Comparison of ENCODE assay signal across 40 cellular contexts in the genomic region with DNA sequence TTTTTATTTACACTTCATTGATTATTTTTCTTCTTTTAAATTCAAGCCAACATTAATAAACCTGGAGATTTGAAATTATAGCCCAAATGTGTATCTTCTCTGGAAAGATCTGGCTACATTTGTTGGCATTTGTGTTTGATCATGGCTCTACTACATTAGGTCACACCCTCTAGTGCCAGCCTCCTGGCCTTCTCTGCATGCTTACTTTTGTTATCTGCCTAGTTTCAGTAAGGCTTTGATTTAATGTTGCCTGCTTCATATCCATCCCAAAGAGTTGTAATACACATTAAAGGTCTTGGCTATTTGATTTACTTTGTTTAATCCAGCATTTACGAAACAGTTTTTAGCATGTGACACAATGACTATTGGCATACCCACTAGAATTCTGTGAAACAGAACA.
"Had no signal": no experiment of that assay in that cellular context is flagged by ENCODE, and none has a peak within 500 bp of the region (broad histone marks: within the 10 kb centered on the region; RNA-seq: fewer than 3 reads in every experiment).

No MANE protein-coding gene starts in this region.

- H3K9me3 ChIP-seq: ascending aorta, body of pancreas, breast epithelium had no signal

- H3K4me1 Mint-ChIP-seq: activated naive CD4-positive, alpha-beta T cell treated with anti-CD3 and anti-CD28 coated beads, Interleukin-2, amount 10 ng/mL, durations not matched to agents 7 days and 5 days; activated naive CD4-positive, alpha-beta T cell treated with anti-CD3 and anti-CD28 coated beads, Interleukin-2, amount 50 U/mL, for 24 hours; activated naive CD8-positive, alpha-beta T cell treated with anti-CD3 and anti-CD28 coated beads for 36 hours; activated naive CD8-positive, alpha-beta T cell treated with anti-CD3 and anti-CD28 coated beads, Interleukin-2, amount 10 ng/mL, durations not matched to agents 7 days and 5 days; activated naive CD8-positive, alpha-beta T cell treated with anti-CD3 and anti-CD28 coated beads, Interleukin-2, amount 50 U/mL, for 24 hours; activated T-helper 17 cell treated with anti-CD3 and anti-CD28 coated beads, Interleukin-2, amount 50 U/mL, for 72 hours; brain; central memory CD8-positive, alpha-beta T cell had no signal

- DNase-seq: activated effector memory CD4-positive, alpha-beta T cell treated with anti-CD3 and anti-CD28 coated beads, Interleukin-2, amount 50 U/mL, for 16 hours; activated effector memory CD4-positive, alpha-beta T cell treated with Interleukin-2 at 50 U/mL for 16 hours; activated gamma-delta T cell; activated gamma-delta T cell treated with Interleukin-2 at 50 U/mL for 16 hours; activated naive CD4-positive, alpha-beta T cell; activated naive CD4-positive, alpha-beta T cell treated with anti-CD3 and anti-CD28 coated beads for 36 hours; activated naive CD4-positive, alpha-beta T cell treated with anti-CD3 and anti-CD28 coated beads, Interleukin-2, amount 10 ng/mL, durations not matched to agents 7 days and 5 days; activated naive CD4-positive, alpha-beta T cell treated with anti-CD3 and anti-CD28 coated beads, Interleukin-2, amount 50 U/mL, for 16 hours; activated naive CD4-positive, alpha-beta T cell treated with Interleukin-2 at 50 U/mL for 16 hours; activated naive CD8-positive, alpha-beta T cell treated with anti-CD3 and anti-CD28 coated beads for 36 hours; activated naive CD8-positive, alpha-beta T cell treated with anti-CD3 and anti-CD28 coated beads, Interleukin-2, amount 10 ng/mL, durations not matched to agents 7 days and 5 days; activated naive CD8-positive, alpha-beta T cell treated with anti-CD3 and anti-CD28 coated beads, Interleukin-2, amount 50 U/mL, for 24 hours; activated T-cell treated with anti-CD3 and anti-CD28 coated beads, Interleukin-2, amount 50 U/mL, for 1 hour; activated T-cell treated with anti-CD3 and anti-CD28 coated beads, Interleukin-2, amount 50 U/mL, for 24 hours; activated T-cell treated with anti-CD3 and anti-CD28 coated beads, Interleukin-2, amount 50 U/mL, for 4 hours; activated T-cell treated with anti-CD3 and anti-CD28 coated beads, Interleukin-2, amount 50 U/mL, for 48 hours; activated T-cell treated with anti-CD3 and anti-CD28 coated beads, Interleukin-2, amount 50 U/mL, for 72 hours; adrenal gland; amniotic stem cell; amygdala; anterior cingulate cortex; aorta; body of pancreas; brain microvascular endothelial cell; caudate nucleus; central memory CD4-positive, alpha-beta T cell; cerebellar nuclear complex had no signal

- H3K4me1 ChIP-seq: adrenal gland, ascending aorta, body of pancreas, breast epithelium had no signal

- H3K36me3 ChIP-seq: adrenal gland, ascending aorta, brain microvascular endothelial cell, cardiac muscle cell had no signal

- H3K27ac Mint-ChIP-seq: activated naive CD4-positive, alpha-beta T cell treated with anti-CD3 and anti-CD28 coated beads for 36 hours; activated naive CD4-positive, alpha-beta T cell treated with anti-CD3 and anti-CD28 coated beads, Interleukin-2, amount 10 ng/mL, durations not matched to agents 7 days and 5 days; activated naive CD4-positive, alpha-beta T cell treated with anti-CD3 and anti-CD28 coated beads, Interleukin-2, amount 50 U/mL, for 24 hours; activated naive CD4-positive, alpha-beta T cell treated with anti-CD3 and anti-CD28 coated beads, Interleukin-2, amount 50 U/mL, for 72 hours; activated naive CD8-positive, alpha-beta T cell; activated naive CD8-positive, alpha-beta T cell treated with anti-CD3 and anti-CD28 coated beads for 36 hours; activated naive CD8-positive, alpha-beta T cell treated with anti-CD3 and anti-CD28 coated beads, Interleukin-2, amount 10 ng/mL, durations not matched to agents 7 days and 5 days; activated naive CD8-positive, alpha-beta T cell treated with anti-CD3 and anti-CD28 coated beads, Interleukin-2, amount 50 U/mL, for 24 hours; activated T-cell treated with anti-CD3 and anti-CD28 coated beads, Interleukin-2, amount 50 U/mL, for 24 hours; activated T-cell treated with anti-CD3 and anti-CD28 coated beads, Interleukin-2, amount 50 U/mL, for 72 hours; activated T-helper 1 cell treated with anti-CD3 and anti-CD28 coated beads, Interleukin-12 subunit alpha, Interleukin-12 subunit beta, Interleukin-2, Interleukin-4 antibody, amounts not matched to agents 30 ng/mL and 10 ng/mL and 1 ng/mL, durations not matched to agents 14 hours and 24 hours and 36 hours; activated T-helper 17 cell treated with anti-CD3 and anti-CD28 coated beads, Interleukin-2, amount 50 U/mL, for 72 hours; activated T-helper 2 cell treated with anti-CD3 and anti-CD28 coated beads, Interferon-gamma antibody, Interleukin-2, Interleukin-4, amounts not matched to agents 10 μg/mL and 5 μg/mL and 100 μg/mL, durations not matched to agents 14 hours and 24 hours and 36 hours; brain had no signal

- H3K27ac ChIP-seq: adrenal gland, ascending aorta, body of pancreas, brain microvascular endothelial cell, breast epithelium, cardiac muscle cell had no signal

- H3K9me3 Mint-ChIP-seq: activated naive CD4-positive, alpha-beta T cell treated with anti-CD3 and anti-CD28 coated beads for 36 hours; activated naive CD4-positive, alpha-beta T cell treated with anti-CD3 and anti-CD28 coated beads, Interleukin-2, amount 50 U/mL, for 24 hours; activated naive CD4-positive, alpha-beta T cell treated with anti-CD3 and anti-CD28 coated beads, Interleukin-2, amount 50 U/mL, for 72 hours; activated naive CD8-positive, alpha-beta T cell treated with anti-CD3 and anti-CD28 coated beads for 36 hours; activated naive CD8-positive, alpha-beta T cell treated with anti-CD3 and anti-CD28 coated beads, Interleukin-2, amount 10 ng/mL, durations not matched to agents 7 days and 5 days; activated naive CD8-positive, alpha-beta T cell treated with anti-CD3 and anti-CD28 coated beads, Interleukin-2, amount 50 U/mL, for 24 hours; activated T-cell treated with anti-CD3 and anti-CD28 coated beads, Interleukin-2, amount 50 U/mL, for 4 hours; activated T-helper 1 cell treated with anti-CD3 and anti-CD28 coated beads, Interleukin-12 subunit alpha, Interleukin-12 subunit beta, Interleukin-2, Interleukin-4 antibody, amounts not matched to agents 30 ng/mL and 10 ng/mL and 1 ng/mL, durations not matched to agents 14 hours and 24 hours and 36 hours; activated T-helper 17 cell treated with anti-CD3 and anti-CD28 coated beads, Interleukin-2, amount 50 U/mL, for 72 hours; activated T-helper 2 cell treated with anti-CD3 and anti-CD28 coated beads, Interferon-gamma antibody, Interleukin-2, Interleukin-4, amounts not matched to agents 10 μg/mL and 5 μg/mL and 100 μg/mL, durations not matched to agents 14 hours and 24 hours and 36 hours; brain had no signal

- FAIRE-seq: astrocyte, bronchial epithelial cell had no signal

- H3K27me3 ChIP-seq: adrenal gland, ascending aorta, body of pancreas, brain microvascular endothelial cell, breast epithelium, cardiac muscle cell had no signal

- H3K4me3 ChIP-seq: adrenal gland, ascending aorta, body of pancreas, breast epithelium, cardiac muscle cell had no signal

- ATAC-seq: activated naive CD4-positive, alpha-beta T cell treated with anti-CD3 and anti-CD28 coated beads, Interleukin-2, amount 50 U/mL, for 72 hours; activated naive CD8-positive, alpha-beta T cell treated with anti-CD3 and anti-CD28 coated beads, Interleukin-2, amount 50 U/mL, for 24 hours; activated T-cell treated with anti-CD3 and anti-CD28 coated beads, Interleukin-2, amount 50 U/mL, for 4 hours; activated T-cell treated with anti-CD3 and anti-CD28 coated beads, Interleukin-2, amount 50 U/mL, for 72 hours; activated T-helper 17 cell treated with anti-CD3 and anti-CD28 coated beads, Interleukin-2, amount 50 U/mL, for 72 hours; body of pancreas had no signal

- H3K27me3 Mint-ChIP-seq: activated naive CD4-positive, alpha-beta T cell treated with anti-CD3 and anti-CD28 coated beads, Interleukin-2, amount 10 ng/mL, durations not matched to agents 7 days and 5 days; activated naive CD4-positive, alpha-beta T cell treated with anti-CD3 and anti-CD28 coated beads, Interleukin-2, amount 50 U/mL, for 24 hours; activated naive CD8-positive, alpha-beta T cell; activated naive CD8-positive, alpha-beta T cell treated with anti-CD3 and anti-CD28 coated beads for 36 hours; activated naive CD8-positive, alpha-beta T cell treated with anti-CD3 and anti-CD28 coated beads, Interleukin-2, amount 10 ng/mL, durations not matched to agents 7 days and 5 days; activated naive CD8-positive, alpha-beta T cell treated with anti-CD3 and anti-CD28 coated beads, Interleukin-2, amount 50 U/mL, for 24 hours; activated T-cell treated with anti-CD3 and anti-CD28 coated beads, Interleukin-2, amount 50 U/mL, for 24 hours; activated T-helper 17 cell treated with anti-CD3 and anti-CD28 coated beads, Interleukin-2, amount 50 U/mL, for 72 hours; brain; central memory CD8-positive, alpha-beta T cell had no signal

- H3K4me3 Mint-ChIP-seq: activated naive CD4-positive, alpha-beta T cell treated with anti-CD3 and anti-CD28 coated beads for 36 hours; activated naive CD4-positive, alpha-beta T cell treated with anti-CD3 and anti-CD28 coated beads, Interleukin-2, amount 10 ng/mL, durations not matched to agents 7 days and 5 days; activated naive CD4-positive, alpha-beta T cell treated with anti-CD3 and anti-CD28 coated beads, Interleukin-2, amount 50 U/mL, for 24 hours; activated naive CD8-positive, alpha-beta T cell; activated naive CD8-positive, alpha-beta T cell treated with anti-CD3 and anti-CD28 coated beads for 36 hours; activated naive CD8-positive, alpha-beta T cell treated with anti-CD3 and anti-CD28 coated beads, Interleukin-2, amount 10 ng/mL, durations not matched to agents 7 days and 5 days; activated naive CD8-positive, alpha-beta T cell treated with anti-CD3 and anti-CD28 coated beads, Interleukin-2, amount 50 U/mL, for 24 hours; activated T-cell treated with anti-CD3 and anti-CD28 coated beads, Interleukin-2, amount 50 U/mL, for 24 hours; activated T-cell treated with anti-CD3 and anti-CD28 coated beads, Interleukin-2, amount 50 U/mL, for 4 hours; activated T-cell treated with anti-CD3 and anti-CD28 coated beads, Interleukin-2, amount 50 U/mL, for 72 hours; activated T-helper 1 cell treated with anti-CD3 and anti-CD28 coated beads, Interleukin-12 subunit alpha, Interleukin-12 subunit beta, Interleukin-2, Interleukin-4 antibody, amounts not matched to agents 30 ng/mL and 10 ng/mL and 1 ng/mL, durations not matched to agents 14 hours and 24 hours and 36 hours; activated T-helper 17 cell treated with anti-CD3 and anti-CD28 coated beads, Interleukin-2, amount 50 U/mL, for 72 hours; brain; central memory CD8-positive, alpha-beta T cell had no signal

- H3K36me3 Mint-ChIP-seq: activated naive CD4-positive, alpha-beta T cell treated with anti-CD3 and anti-CD28 coated beads, Interleukin-2, amount 10 ng/mL, durations not matched to agents 7 days and 5 days; activated naive CD4-positive, alpha-beta T cell treated with anti-CD3 and anti-CD28 coated beads, Interleukin-2, amount 50 U/mL, for 24 hours; activated naive CD4-positive, alpha-beta T cell treated with anti-CD3 and anti-CD28 coated beads, Interleukin-2, amount 50 U/mL, for 72 hours; activated naive CD8-positive, alpha-beta T cell; activated naive CD8-positive, alpha-beta T cell treated with anti-CD3 and anti-CD28 coated beads for 36 hours; activated naive CD8-positive, alpha-beta T cell treated with anti-CD3 and anti-CD28 coated beads, Interleukin-2, amount 10 ng/mL, durations not matched to agents 7 days and 5 days; brain had no signal
